8 cellular contexts compared by ENCODE assay signal in genomic region chr12:110269622-110270124, GRCh38. TPM values are rescaled to one million over a fixed set of nuclear protein-coding genes. Genes with fewer than 3 reads are reported as not detected.
A peak's percentile ranks its signal among the peaks of the same experiment; 100 is the strongest.
DNase-seq lines count a peak whose midpoint lies in the region; ATAC-seq, FAIRE-seq and TF ChIP-seq lines count a peak whose summit lies in the region.

No MANE protein-coding gene starts in this region.

- no peak for TF ChIP-seq POLR2A in GM12892 (IDR thresholded peaks at IDR 0.05; ENCODE audit: low read depth, low read length)

- FAIRE-seq in GM12892 (lab: Jason Lieb, UNC), result no peak

- H3K4me1 Mint-ChIP-seq in CD8-positive, alpha-beta memory T cell, result no peaks in the 10 kb centered on the region
- peaks cover 73% of the 10 kb centered on the region for H3K4me1 Mint-ChIP-seq in nephron progenitor cell

- H3K4me3 Mint-ChIP-seq in CD8-positive, alpha-beta memory T cell, result no peak overlapping the region
- peak overlapping the region; percentile 34 for H3K4me3 Mint-ChIP-seq in nephron progenitor cell

- peaks cover 0 to 8% (median 0%) of the 10 kb centered on the region in 3 donors for H3K36me3 Mint-ChIP-seq in CD8-positive, alpha-beta memory T cell
- no peaks in the 10 kb centered on the region for H3K36me3 Mint-ChIP-seq in nephron progenitor cell (ENCODE audit: low read depth)

- no peaks in the 10 kb centered on the region for H3K4me1 ChIP-seq in CD8-positive, alpha-beta memory T cell (ENCODE audit: insufficient read depth, low read length)
- H3K4me1 ChIP-seq in NT2/D1 (ENCODE audit: insufficient read depth, insufficient read length), result peaks cover 16% of the 10 kb centered on the region

- CTCF ChIA-PET in CD8-positive, alpha-beta memory T cell (lab: Charles Lee), result no interaction called here

- H3K36me3 ChIP-seq in CD8-positive, alpha-beta memory T cell (ENCODE audit: insufficient read depth, low read length), result no peaks in the 10 kb centered on the region
- H3K36me3 ChIP-seq in NT2/D1 (ENCODE audit: insufficient read depth, insufficient read length, low read length), result no peaks in the 10 kb centered on the region

- no peak for DNase-seq in CD8-positive, alpha-beta memory T cell
- DNase-seq in NT2/D1 (ENCODE audit: low read depth, low spot score) (peak; percentile 86), nephron progenitor cell (no peak), superior temporal gyrus (ENCODE audit: extremely low spot score) (no peak), GM12892 (ENCODE audit: insufficient read length) (no peak), RKO (ENCODE audit: low spot score) (no peak)

- peak; percentile 64 for ATAC-seq in esophagus mucosa
- ATAC-seq in GM18858 (IDR thresholded peaks at IDR 0.05; ENCODE audit: unreplicated experiment), result no peak

- no peaks in the 10 kb centered on the region for H3K9me3 ChIP-seq in CD8-positive, alpha-beta memory T cell (ENCODE audit: low read length)
- H3K9me3 ChIP-seq in NT2/D1 (ENCODE audit: insufficient read depth, low read length), result no peaks in the 10 kb centered on the region

- no peak for TF ChIP-seq CTCF in nephron progenitor cell (IDR thresholded peaks at IDR 0.05)

- peaks cover 22 to 43% of the 10 kb centered on the region in 2 donors for H3K27me3 Mint-ChIP-seq in CD8-positive, alpha-beta memory T cell
- H3K27me3 Mint-ChIP-seq in nephron progenitor cell (ENCODE audit: low read depth, poor library complexity), result peaks cover 4% of the 10 kb centered on the region

- H3K27ac ChIP-seq in CD8-positive, alpha-beta memory T cell (ENCODE audit: low read depth, low read length), result peak overlapping the region; percentile 54

- no peaks in the 10 kb centered on the region for H3K27me3 ChIP-seq in CD8-positive, alpha-beta memory T cell (ENCODE audit: insufficient read depth, low read length, poor library complexity, severe bottlenecking)
- H3K27me3 ChIP-seq in NT2/D1 (ENCODE audit: insufficient read depth, insufficient read length), result no peaks in the 10 kb centered on the region

- H3K4me3 ChIP-seq in CD8-positive, alpha-beta memory T cell (ENCODE audit: low read length), result no peak overlapping the region
- H3K4me3 ChIP-seq in NT2/D1 (ENCODE audit: insufficient read length, low read depth), result no peak overlapping the region

- H3K9me3 Mint-ChIP-seq in CD8-positive, alpha-beta memory T cell, result no peaks in the 10 kb centered on the region
- no peaks in the 10 kb centered on the region for H3K9me3 Mint-ChIP-seq in nephron progenitor cell

- H3K9ac ChIP-seq in NT2/D1 (ENCODE audit: insufficient read length, low read depth), result peak overlapping the region; percentile 4

- POLR2A ChIA-PET in CD8-positive, alpha-beta memory T cell (lab: Charles Lee), result no interaction called here

- H3K27ac Mint-ChIP-seq in CD8-positive, alpha-beta memory T cell, result no peak overlapping the region
- peak overlapping the region; percentile 78 for H3K27ac Mint-ChIP-seq in nephron progenitor cell

RNA-seq across cellular contexts. Expression of gene ATP2A2, which starts 11.4 kb away (rescaled TPM):
- total RNA-seq in CD8-positive, alpha-beta memory T cell, result 100 to 1,000 TPM; 199 TPM
- 4.8 TPM for polyA plus RNA-seq in CD8-positive, alpha-beta memory T cell
- 194 TPM for total RNA-seq in esophagus mucosa
- polyA plus RNA-seq in GM12892 (2012; ENCODE audit: missing spikeins), result 53.1 TPM
